In the genomic region with DNA sequence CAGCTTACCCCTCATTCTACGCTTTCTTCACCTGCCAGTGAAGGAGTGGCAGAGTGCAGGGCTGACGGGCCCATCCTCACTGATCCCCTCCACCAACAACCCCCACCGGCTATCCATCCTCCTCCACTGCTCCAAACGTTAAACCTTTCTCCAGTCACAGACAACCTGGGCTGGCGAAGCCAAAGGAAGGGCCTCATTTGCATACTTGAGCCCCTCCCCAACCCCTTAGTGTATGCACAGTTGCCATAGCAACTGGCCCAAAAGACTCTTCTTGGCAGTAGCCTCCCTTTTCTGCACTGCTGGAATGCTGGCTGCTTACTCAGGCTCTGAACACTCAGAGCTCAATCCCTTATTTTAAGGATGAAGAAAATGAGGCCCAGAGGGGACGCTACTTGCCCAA, we compare ENCODE assay signal across 25 cellular contexts.
DNase-seq lines count a peak whose midpoint lies in the region; ATAC-seq and TF ChIP-seq lines count a peak whose summit lies in the region.
"Had no signal": no experiment of that assay in that cellular context is flagged by ENCODE, and none has a peak within 500 bp of the region (broad histone marks: within the 10 kb centered on the region; RNA-seq: fewer than 3 reads in every experiment).

No MANE protein-coding gene starts in this region.

- no peak for ATAC-seq in lower lobe of right lung
- ATAC-seq: left lobe of liver; psoas muscle; stimulated activated memory B cell treated with anti-CD40 and anti-IgM and Interleukin-4, amounts not matched to agents 10 μg/mL and 1 μg/mL and 100 μg/mL, for 72 hours had no signal

- peaks cover 13 to 15% of the 10 kb centered on the region in 2 experiments for H3K4me1 Mint-ChIP-seq in H9
- H3K4me1 Mint-ChIP-seq: B cell; stimulated activated memory B cell treated with anti-CD40 and anti-IgM and Interleukin-4, amounts not matched to agents 10 μg/mL and 1 μg/mL and 100 μg/mL, for 72 hours had no signal

- H3K4me1 ChIP-seq in H9 (ENCODE audit: insufficient read depth, low read length) (no peaks in the 10 kb centered on the region), lower lobe of right lung (no peaks in the 10 kb centered on the region), ascending aorta (no peaks in the 10 kb centered on the region)
- H3K4me1 ChIP-seq: psoas muscle, SJSA1, testis had no signal

- H2BK20ac ChIP-seq in H9 (ENCODE audit: low read depth, low read length, poor library complexity, severe bottlenecking) = no peak overlapping the region

- H2AFZ ChIP-seq in H9 (ENCODE audit: low read length) = no peak overlapping the region

- no peak overlapping the region for H4K5ac ChIP-seq in H9 (ENCODE audit: insufficient read length, low read depth, low read length)

- H3K36me3 Mint-ChIP-seq in H9 (ENCODE audit: insufficient read depth in 1 of 3, low read depth in 3 of 3) = no peaks in the 10 kb centered on the region; a peak in 1 of 7 replicates
- H3K36me3 Mint-ChIP-seq: stimulated activated memory B cell treated with anti-CD40 and anti-IgM and Interleukin-4, amounts not matched to agents 10 μg/mL and 1 μg/mL and 100 μg/mL, for 72 hours had no signal

- H4K91ac ChIP-seq in H9 (ENCODE audit: insufficient read length, low read depth, low read length) = no peak overlapping the region

- H3K27ac ChIP-seq in H9 (ENCODE audit: insufficient read length, low read depth, low read length) = no peak overlapping the region
- H3K27ac ChIP-seq in lower lobe of right lung = no peak overlapping the region
- H3K27ac ChIP-seq in ascending aorta = no peak overlapping the region
- H3K27ac ChIP-seq: psoas muscle, SJSA1, testis had no signal

- no peaks in the 10 kb centered on the region for H3K36me3 ChIP-seq in lower lobe of right lung
- no peaks in the 10 kb centered on the region for H3K36me3 ChIP-seq in ascending aorta
- H3K36me3 ChIP-seq: SJSA1 had no signal

- peaks cover 24% of the 10 kb centered on the region for H3K27me3 Mint-ChIP-seq in H9 (ENCODE audit: low read depth)
- H3K27me3 Mint-ChIP-seq: stimulated activated memory B cell treated with anti-CD40 and anti-IgM and Interleukin-4, amounts not matched to agents 10 μg/mL and 1 μg/mL and 100 μg/mL, for 72 hours had no signal

- TF ChIP-seq CTCF in H9 (conservative IDR thresholded peaks at IDR 0.05) (no peak), lower lobe of right lung (IDR thresholded peaks at IDR 0.05) (no peak), ascending aorta (IDR thresholded peaks at IDR 0.05) (no peak)

- no peaks in the 10 kb centered on the region for H3K23me2 ChIP-seq in H9 (ENCODE audit: insufficient read length, low read depth, low read length, poor library complexity, severe bottlenecking)

- no peak overlapping the region for H3K9ac ChIP-seq in H9 (ENCODE audit: extremely low read depth, insufficient read length, low read length)

- H3K9me3 ChIP-seq in H9 (ENCODE audit: control insufficient read depth, low read depth, low read length) (peaks cover 4% of the 10 kb centered on the region), lower lobe of right lung (no peaks in the 10 kb centered on the region), ascending aorta (no peaks in the 10 kb centered on the region)
- H3K9me3 ChIP-seq: psoas muscle, testis had no signal

- H2BK120ac ChIP-seq in H9 (ENCODE audit: low read depth, low read length, poor library complexity, severe bottlenecking) = no peak overlapping the region

- H3K4me3 ChIP-seq in lower lobe of right lung (no peak overlapping the region), ascending aorta (no peak overlapping the region)
- H3K4me3 ChIP-seq: psoas muscle, SJSA1, testis had no signal

- H3K4me2 ChIP-seq in H9 (ENCODE audit: insufficient read depth, insufficient read length, low read length) = no peak overlapping the region

- no peak overlapping the region for H4K8ac ChIP-seq in H9 (replicated peaks; ENCODE audit: insufficient read length, low read depth, low read length)

- no peak overlapping the region for H2AK5ac ChIP-seq in H9 (ENCODE audit: insufficient read length, low read length)

- H3K79me1 ChIP-seq in H9 (ENCODE audit: insufficient read depth, low read depth, low read length, poor library complexity, severe bottlenecking) = no peaks in the 10 kb centered on the region

- H3K4ac ChIP-seq in H9 (ENCODE audit: low read depth, low read length) = no peak overlapping the region

- H3K4me3 Mint-ChIP-seq in H9 = no peak overlapping the region
- H3K4me3 Mint-ChIP-seq: B cell; stimulated activated memory B cell treated with anti-CD40 and anti-IgM and Interleukin-4, amounts not matched to agents 10 μg/mL and 1 μg/mL and 100 μg/mL, for 72 hours had no signal

- H4K20me1 ChIP-seq in H9 (ENCODE audit: control insufficient read depth, insufficient read depth, insufficient read length) = no peaks in the 10 kb centered on the region

- H2BK12ac ChIP-seq in H9 (ENCODE audit: insufficient read length, low read depth, low read length) = no peak overlapping the region

- DNase-seq in EH (ENCODE audit: low read depth) = peak; percentile 27
- DNase-seq in H9 = peak; percentile 74
- DNase-seq in cerebellar cortex (ENCODE audit: low spot score) = peak; percentile 79
- peak; percentile 0 for DNase-seq in lower lobe of right lung
- no peak for DNase-seq in NCI-H2107 (lab: John Stamatoyannopoulos, UW)
- no peak for DNase-seq in ascending aorta (ENCODE audit: low spot score in 2 of 2)
- DNase-seq in stimulated activated naive CD4-positive, alpha-beta T cell treated with Interleukin-2 at 50 U/mL for 16 hours (lab: John Stamatoyannopoulos, UW) = no peak
- DNase-seq: activated CD4-positive, alpha-beta T cell treated with anti-CD3 and anti-CD28 coated beads, Interleukin-2, amount 50 U/mL, for 4 hours; activated gamma-delta T cell treated with Interleukin-2 at 50 U/mL for 16 hours; amniotic stem cell; cerebellar nuclear complex; DND-41; effector CD4-positive, alpha-beta T cell; HCEC 1CT; NCI-H1092 treated with DMSO at 0.1 percent for 48 hours; NCI-H2029 treated with DMSO at 0.1 percent for 48 hours; NCI-H774; psoas muscle; stimulated activated CD4-positive, alpha-beta T cell treated with anti-CD3 and anti-CD28 coated beads, Interleukin-1b, Interleukin-23, amount 100 ng/mL, for 48 hours; T-helper 2 cell; testis had no signal

- no peak overlapping the region for H3K56ac ChIP-seq in H9 (ENCODE audit: insufficient read length, low read depth, low read length)

- H2BK5ac ChIP-seq in H9 (ENCODE audit: insufficient read length, low read length) = no peak overlapping the region

- no peak overlapping the region for H2BK15ac ChIP-seq in H9 (ENCODE audit: low read depth, low read length)

- peaks cover 11% of the 10 kb centered on the region; the same call in 1 of the 2 replicates for H3K27me3 ChIP-seq in H9 (ENCODE audit: insufficient read depth, low read length)
- no peaks in the 10 kb centered on the region for H3K27me3 ChIP-seq in lower lobe of right lung (ENCODE audit: low read depth)
- no peaks in the 10 kb centered on the region for H3K27me3 ChIP-seq in ascending aorta
- H3K27me3 ChIP-seq: SJSA1, testis had no signal

- no peak overlapping the region for H3T11ph ChIP-seq in H9 (ENCODE audit: low read length)

- no peak overlapping the region; a peak in 1 of 7 replicates for H3K27ac Mint-ChIP-seq in H9
- H3K27ac Mint-ChIP-seq: B cell; stimulated activated memory B cell treated with anti-CD40 and anti-IgM and Interleukin-4, amounts not matched to agents 10 μg/mL and 1 μg/mL and 100 μg/mL, for 72 hours had no signal

- H3K14ac ChIP-seq in H9 (ENCODE audit: insufficient read depth, low read length) = no peak overlapping the region

- no peaks in the 10 kb centered on the region for H3K79me2 ChIP-seq in H9 (ENCODE audit: insufficient read depth, low read length)

- H3K9me3 Mint-ChIP-seq in H9 = peaks cover 5 to 15% of the 10 kb centered on the region in 2 experiments; a peak in 2 of 5 replicates
- H3K9me3 Mint-ChIP-seq: stimulated activated memory B cell treated with anti-CD40 and anti-IgM and Interleukin-4, amounts not matched to agents 10 μg/mL and 1 μg/mL and 100 μg/mL, for 72 hours had no signal

- WGBS in H9 (ENCODE audit: extremely low coverage, insufficient read length, low lambda C conversion rate) = no CpG with 5 or more reads among the region's 6 CpGs

- intact Hi-C loops in lower lobe of right lung (cut with DNase I) = no loop called here
- intact Hi-C loops in ascending aorta (cut with DNase I) = no loop called here

- no peak overlapping the region for H3K18ac ChIP-seq in H9 (ENCODE audit: insufficient read length, low read depth, low read length)

- no peak overlapping the region for H3K23ac ChIP-seq in H9 (ENCODE audit: insufficient read length, low read depth, low read length)

Comparison
In these comparisons a context has a peak if more than half of its experiments do, and no peak if none do; other contexts are left out.
1. DNase-seq: peak in EH (single experiment), H9 (single experiment), cerebellar cortex (single experiment) and lower lobe of right lung (single experiment); none in NCI-H2107 (single experiment), ascending aorta (0 of 2) and stimulated activated naive CD4-positive, alpha-beta T cell treated with Interleukin-2 at 50 U/mL for 16 hours (single experiment).